23 cellular contexts compared by ENCODE assay signal in genomic region chr10:47472647-47473046, GRCh38. TPM values are rescaled to one million over a fixed set of nuclear protein-coding genes. Genes with fewer than 3 reads are reported as not detected.
DNase-seq lines count a peak whose midpoint lies in the region; ATAC-seq and TF ChIP-seq lines count a peak whose summit lies in the region.
"Not testable (repeated sequence)": the region's sequence is repeated elsewhere in the genome, so short reads cannot be mapped to it uniquely, and the experiment has no call there.
"Had no signal": no experiment of that assay in that cellular context is flagged by ENCODE, and none has a peak within 500 bp of the region (broad histone marks: within the 10 kb centered on the region; RNA-seq: fewer than 3 reads in every experiment).

No MANE protein-coding gene starts in this region.

- not testable (repeated sequence) for H3K27me3 Mint-ChIP-seq in T-helper 17 cell; stimulated activated memory B cell treated with anti-CD40 and anti-IgM and Interleukin-4, amounts not matched to agents 10 μg/mL and 1 μg/mL and 100 μg/mL, for 72 hours

- not testable (repeated sequence) for H3K4me3 Mint-ChIP-seq in T-helper 17 cell; stimulated activated memory B cell treated with anti-CD40 and anti-IgM and Interleukin-4, amounts not matched to agents 10 μg/mL and 1 μg/mL and 100 μg/mL, for 72 hours

- H4K20me1 ChIP-seq in DND-41 (ENCODE audit: insufficient read depth, low read length) = not testable (repeated sequence)

- H3K36me3 Mint-ChIP-seq in T-helper 17 cell (ENCODE audit: low read depth); stimulated activated memory B cell treated with anti-CD40 and anti-IgM and Interleukin-4, amounts not matched to agents 10 μg/mL and 1 μg/mL and 100 μg/mL, for 72 hours: not testable (repeated sequence)

- not testable (repeated sequence) for H3K4me2 ChIP-seq in DND-41 (ENCODE audit: insufficient read depth, low read length)

- not testable (repeated sequence) for H3K9me3 ChIP-seq in DND-41 (ENCODE audit: insufficient read depth, low read length, severe bottlenecking); T-helper 17 cell (ENCODE audit: control insufficient read depth, low read length, poor library complexity, severe bottlenecking)

- H3K36me3 ChIP-seq in DND-41 (ENCODE audit: insufficient read depth, low read length) = not testable (repeated sequence)

- not testable (repeated sequence) for DNase-seq in DND-41, T-helper 17 cell

- not testable (repeated sequence) for H3K27ac ChIP-seq in DND-41 (ENCODE audit: low read length)

- H3K27ac Mint-ChIP-seq in T-helper 17 cell; stimulated activated memory B cell treated with anti-CD40 and anti-IgM and Interleukin-4, amounts not matched to agents 10 μg/mL and 1 μg/mL and 100 μg/mL, for 72 hours: not testable (repeated sequence)

- not testable (repeated sequence) for H3K4me1 Mint-ChIP-seq in T-helper 17 cell; stimulated activated memory B cell treated with anti-CD40 and anti-IgM and Interleukin-4, amounts not matched to agents 10 μg/mL and 1 μg/mL and 100 μg/mL, for 72 hours

- not testable (repeated sequence) for H3K4me3 ChIP-seq in DND-41 (ENCODE audit: low read depth in 1 of 2, low read length in 2 of 2)

- H3K9ac ChIP-seq in DND-41 (ENCODE audit: low read depth, low read length) = not testable (repeated sequence)

- not testable (repeated sequence) for TF ChIP-seq CTCF in DND-41 (IDR thresholded peaks at IDR 0.05; ENCODE audit: borderline replicate concordance, extremely low read depth, low read length, poor library complexity, severe bottlenecking)

- H3K79me2 ChIP-seq in DND-41 (ENCODE audit: insufficient read depth, low read length) = not testable (repeated sequence)

- H3K27me3 ChIP-seq in DND-41 (ENCODE audit: insufficient read depth, low read length, poor library complexity) = not testable (repeated sequence)

- not testable (repeated sequence) for H3K4me1 ChIP-seq in DND-41 (ENCODE audit: insufficient read depth, low read length)

- not testable (repeated sequence) for H2AFZ ChIP-seq in DND-41 (ENCODE audit: low read depth, low read length)

- ATAC-seq in DND-41 (ENCODE audit: insufficient read depth, low read depth) (0 out of 3 replicates have a peak, but pooled peaks have one; percentile 35), GM19025 (IDR thresholded peaks at IDR 0.05; ENCODE audit: low read depth, unreplicated experiment) (peak; percentile 61), GM21619 (IDR thresholded peaks at IDR 0.05; ENCODE audit: unreplicated experiment) (peak; percentile 81), HG02885 (IDR thresholded peaks at IDR 0.05; ENCODE audit: poor library complexity, unreplicated experiment) (peak; percentile 73), HG03439 (IDR thresholded peaks at IDR 0.05; ENCODE audit: unreplicated experiment) (peak; percentile 58), T-helper 17 cell (peak; percentile 27), esophagus mucosa (peak; percentile 86)
- ATAC-seq in stimulated activated memory B cell treated with anti-CD40 and anti-IgM and Interleukin-4, amounts not matched to agents 10 μg/mL and 1 μg/mL and 100 μg/mL, for 72 hours = peak; percentile 31

- not testable (repeated sequence) for H3K9me3 Mint-ChIP-seq in stimulated activated memory B cell treated with anti-CD40 and anti-IgM and Interleukin-4, amounts not matched to agents 10 μg/mL and 1 μg/mL and 100 μg/mL, for 72 hours

RNA-seq across cellular contexts. Expression of gene ANXA8, which starts 11.3 kb away (rescaled TPM):
- total RNA-seq in T-helper 17 cell (not detected), esophagus mucosa (203 TPM)
- total RNA-seq: activated B cell treated with CpG ODN at 0.5 μM for 24 hours; CD4-positive, alpha-beta T cell; HepG2; left ventricle myocardium inferior; occipital lobe; pulmonary artery endothelial cell; T-cell had no signal

RNA-seq across cellular contexts. Expression of gene FAM25G, which starts 18.9 kb away (rescaled TPM):
- total RNA-seq in T-helper 17 cell (not detected), esophagus mucosa (3.4 TPM)
- total RNA-seq: A172; activated T-helper 2 cell treated with anti-CD3 and anti-CD28 coated beads, Interferon-gamma antibody, Interleukin-2, Interleukin-4, amounts not matched to agents 10 μg/mL and 5 μg/mL and 100 μg/mL, durations not matched to agents 14 hours and 24 hours and 36 hours; bronchial epithelial cell; CD4-positive, alpha-beta T cell; Daoy; glomerular endothelial cell; HepG2; left ventricle myocardium inferior; occipital lobe; pulmonary artery endothelial cell; RPMI7951; SJSA1; T-cell; uterus had no signal

RNA-seq across cellular contexts. Expression of gene AGAP9, which starts 50.8 kb away (rescaled TPM):
- total RNA-seq in T-helper 17 cell (10 to 100 TPM; 12.0 to 14.5 TPM), esophagus mucosa (3.0 TPM)

Comparison
In these comparisons a context has a peak if more than half of its experiments do, and no peak if none do; other contexts are left out.
1. ATAC-seq: peak in every context shown above with its lines; median percentile 86 in esophagus mucosa; 81 in GM21619; 73 in HG02885; 61 in GM19025; 58 in HG03439; 35 in DND-41; 31 in stimulated activated memory B cell treated with anti-CD40 and anti-IgM and Interleukin-4, amounts not matched to agents 10 μg/mL and 1 μg/mL and 100 μg/mL, for 72 hours; 27 in T-helper 17 cell.
2. RNA of gene ANXA8, which starts 11.3 kb away (total RNA-seq): 203 TPM in esophagus mucosa (single experiment); not detected in T-helper 17 cell; every median in the first group is over 100 times any median in the second.